ENCODE assay signal across 2 cellular contexts in the genomic region with DNA sequence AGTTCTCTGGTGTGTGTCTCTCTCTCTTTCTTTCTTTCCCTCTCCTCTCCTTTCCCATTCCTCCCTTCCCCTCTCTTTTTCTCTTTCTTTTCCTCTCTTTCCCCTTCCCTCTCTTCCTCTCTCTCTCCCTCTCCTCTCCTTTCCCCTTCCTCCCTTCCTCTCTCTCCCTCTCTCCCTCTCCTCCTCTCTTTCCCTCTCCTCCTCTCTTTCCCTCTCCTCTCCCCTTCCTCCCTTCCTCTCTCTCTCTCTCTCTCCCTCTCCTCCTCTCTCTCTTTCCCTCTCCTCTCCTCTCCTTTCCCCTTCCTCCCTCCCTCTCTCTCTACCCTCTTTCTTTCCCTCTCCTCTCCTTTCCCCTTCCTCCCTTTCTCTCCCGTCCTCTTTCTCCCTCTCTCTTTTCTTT.
A peak's percentile ranks its signal among the peaks of the same experiment; 100 is the strongest.
TF ChIP-seq lines count a peak whose summit lies in the region.

No MANE protein-coding gene starts in this region.

TF ChIP-seq in HEK293, 187 proteins besides CTCF, POLR2A, EP300 and RAD21 (continues in another document):
- TF ChIP-seq RBAK (tag by site-specific recombination; IDR thresholded peaks at IDR 0.05) (no peak), ZNF596 (tag by site-specific recombination; IDR thresholded peaks at IDR 0.05) (peak; percentile 65; the same call in 1 of the 2 replicates), ZNF391 (tag by site-specific recombination; IDR thresholded peaks at IDR 0.05; ENCODE audit: borderline replicate concordance, low read depth) (no peak), ZNF610 (tag by site-specific recombination; IDR thresholded peaks at IDR 0.05; ENCODE audit: borderline replicate concordance) (no peak), ZNF549 (tag by site-specific recombination; IDR thresholded peaks at IDR 0.05) (no peak), ZNF785 (tag by site-specific recombination; IDR thresholded peaks at IDR 0.05) (no peak), KLF8 (tag by site-specific recombination; IDR thresholded peaks at IDR 0.05) (no peak), ZNF423 (tag by site-specific recombination; IDR thresholded peaks at IDR 0.05) (no peak), ZNF404 (tag by site-specific recombination; IDR thresholded peaks at IDR 0.05) (no peak), PRDM1 (tag by site-specific recombination; IDR thresholded peaks at IDR 0.05) (peak; percentile 99), PRDM2 (tag by site-specific recombination; IDR thresholded peaks at IDR 0.05; ENCODE audit: borderline replicate concordance) (no peak), ZNF426 (tag by site-specific recombination; IDR thresholded peaks at IDR 0.05) (no peak), MYNN (tag by site-specific recombination; IDR thresholded peaks at IDR 0.05; ENCODE audit: borderline replicate concordance) (no peak), ZNF174 (tag by site-specific recombination; IDR thresholded peaks at IDR 0.05) (no peak), ZNF398 (tag by site-specific recombination; IDR thresholded peaks at IDR 0.05) (peak; percentile 22; the same call in 1 of the 2 replicates)
- TF ChIP-seq, protein P1, sequence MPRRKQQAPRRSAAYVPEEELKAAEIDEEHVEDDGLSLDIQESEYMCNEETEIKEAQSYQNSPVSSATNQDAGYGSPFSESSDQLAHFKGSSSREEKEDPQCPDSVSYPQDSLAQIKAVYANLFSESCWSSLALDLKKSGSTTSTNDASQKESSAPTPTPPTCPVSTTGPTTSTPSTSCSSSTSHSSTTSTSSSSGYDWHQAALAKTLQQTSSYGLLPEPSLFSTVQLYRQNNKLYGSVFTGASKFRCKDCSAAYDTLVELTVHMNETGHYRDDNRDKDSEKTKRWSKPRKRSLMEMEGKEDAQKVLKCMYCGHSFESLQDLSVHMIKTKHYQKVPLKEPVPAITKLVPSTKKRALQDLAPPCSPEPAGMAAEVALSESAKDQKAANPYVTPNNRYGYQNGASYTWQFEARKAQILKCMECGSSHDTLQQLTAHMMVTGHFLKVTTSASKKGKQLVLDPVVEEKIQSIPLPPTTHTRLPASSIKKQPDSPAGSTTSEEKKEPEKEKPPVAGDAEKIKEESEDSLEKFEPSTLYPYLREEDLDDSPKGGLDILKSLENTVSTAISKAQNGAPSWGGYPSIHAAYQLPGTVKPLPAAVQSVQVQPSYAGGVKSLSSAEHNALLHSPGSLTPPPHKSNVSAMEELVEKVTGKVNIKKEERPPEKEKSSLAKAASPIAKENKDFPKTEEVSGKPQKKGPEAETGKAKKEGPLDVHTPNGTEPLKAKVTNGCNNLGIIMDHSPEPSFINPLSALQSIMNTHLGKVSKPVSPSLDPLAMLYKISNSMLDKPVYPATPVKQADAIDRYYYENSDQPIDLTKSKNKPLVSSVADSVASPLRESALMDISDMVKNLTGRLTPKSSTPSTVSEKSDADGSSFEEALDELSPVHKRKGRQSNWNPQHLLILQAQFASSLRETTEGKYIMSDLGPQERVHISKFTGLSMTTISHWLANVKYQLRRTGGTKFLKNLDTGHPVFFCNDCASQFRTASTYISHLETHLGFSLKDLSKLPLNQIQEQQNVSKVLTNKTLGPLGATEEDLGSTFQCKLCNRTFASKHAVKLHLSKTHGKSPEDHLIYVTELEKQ (tag by site-specific recombination; IDR thresholded peaks at IDR 0.05; ENCODE audit: borderline replicate concordance) = no peak

TF ChIP-seq in GM12878, 131 proteins besides CTCF, POLR2A, EP300 and RAD21:
- TF ChIP-seq SMARCA5 (IDR thresholded peaks at IDR 0.05) = no peak
- TF ChIP-seq HDGF (IDR thresholded peaks at IDR 0.05) = 0 out of 2 replicates have a peak, but pooled peaks have one; percentile 69
